Comparison of ENCODE assay signal across 14 cellular contexts in the genomic region with DNA sequence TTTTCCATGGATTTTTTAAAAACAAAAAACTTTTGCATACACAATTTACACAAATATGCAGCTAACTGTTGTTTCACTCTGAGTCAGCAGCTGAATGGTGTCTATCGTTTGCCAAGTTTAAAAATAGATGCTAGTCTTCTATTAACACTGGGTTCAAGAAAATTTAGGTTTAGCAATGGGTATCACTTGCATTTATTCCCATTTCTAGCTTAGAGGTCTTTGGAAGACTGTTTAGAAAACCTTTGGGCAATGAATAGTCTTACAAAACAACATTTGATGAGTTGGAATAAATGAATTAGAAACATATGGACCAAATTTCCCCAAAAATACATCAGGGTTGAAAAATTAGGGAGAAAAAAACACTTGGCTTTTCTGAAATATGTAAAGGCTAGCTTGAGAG.
DNase-seq lines count a peak whose midpoint lies in the region; ATAC-seq lines count a peak whose summit lies in the region.
"Had no signal": no experiment of that assay in that cellular context is flagged by ENCODE, and none has a peak within 500 bp of the region (broad histone marks: within the 10 kb centered on the region; RNA-seq: fewer than 3 reads in every experiment).

No MANE protein-coding gene starts in this region.

- no peak for ATAC-seq in HG02763 (IDR thresholded peaks at IDR 0.05; ENCODE audit: unreplicated experiment)
- ATAC-seq: GM23338 had no signal

- peak; percentile 52 for DNase-seq in EH (ENCODE audit: low read depth)
- DNase-seq in amniotic stem cell (lab: John Stamatoyannopoulos, UW), result peak; percentile 8
- DNase-seq in fibroblast of peridontal ligament (ENCODE audit: extremely low read depth), result peak; percentile 97
- DNase-seq in stromal cell of bone marrow (ENCODE audit: low read depth), result peak; percentile 38
- no peak for DNase-seq in NCI-H524 treated with DMSO at 0.1 percent for 48 hours (lab: John Stamatoyannopoulos, UW)
- DNase-seq in NCI-H2196 (lab: John Stamatoyannopoulos, UW; ENCODE audit: unreplicated experiment), result no peak
- DNase-seq: CD4-positive, CD25-positive, alpha-beta regulatory T cell; KG1; NCI-H1417 treated with DMSO at 0.1 percent for 48 hours; NCI-H1930; NCI-H446 treated with DMSO at 0.1 percent for 48 hours; NCI-H774 had no signal

Comparison
In these comparisons a context has a peak if more than half of its experiments do, and no peak if none do; other contexts are left out.
1. DNase-seq: peak in EH (single experiment), amniotic stem cell (single experiment), fibroblast of peridontal ligament (single experiment) and stromal cell of bone marrow (single experiment); none in NCI-H524 treated with DMSO at 0.1 percent for 48 hours (single experiment) and NCI-H2196 (single experiment).